In the genomic region with DNA sequence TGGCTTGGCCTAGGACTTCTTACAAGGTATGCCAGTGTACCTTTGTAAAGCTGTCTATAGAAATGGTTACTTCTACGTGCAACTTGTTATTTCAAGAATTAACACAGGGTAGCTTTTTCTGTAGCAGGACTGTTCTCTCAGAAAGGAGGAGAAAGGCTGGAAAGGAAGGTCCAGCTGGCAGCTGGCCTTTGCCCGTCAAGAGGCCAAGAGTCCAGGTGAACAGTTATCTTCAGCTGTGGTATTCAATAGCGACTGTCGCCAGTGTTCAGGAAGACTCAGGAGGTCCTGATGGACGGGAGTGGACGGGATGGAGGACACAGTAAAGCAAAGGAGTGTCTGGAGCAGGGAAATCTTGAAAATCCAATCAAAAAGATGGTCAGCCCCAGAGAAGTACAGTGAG, we compare ENCODE assay signal across 25 cellular contexts. TPM values are rescaled to one million over a fixed set of nuclear protein-coding genes. Genes with fewer than 3 reads are reported as not detected.
"Had no signal": no experiment of that assay in that cellular context is flagged by ENCODE, and none has a peak within 500 bp of the region (broad histone marks: within the 10 kb centered on the region; RNA-seq: fewer than 3 reads in every experiment).

No MANE protein-coding gene starts in this region.

- ATAC-seq: activated CD4-positive, CD25-positive, alpha-beta regulatory T cell treated with anti-CD3 and anti-CD28 coated beads, Interleukin-2, amount 50 U/mL, for 24 hours; activated naive CD4-positive, alpha-beta T cell treated with anti-CD3 and anti-CD28 coated beads, Interleukin-2, amount 50 U/mL, for 72 hours; left cardiac atrium; right cardiac atrium; stimulated activated naive CD8-positive, alpha-beta T cell treated with anti-CD3 and anti-CD28 coated beads, Interleukin-15, Interleukin-2, amounts not matched to agents 100 U/mL and 50 U/mL, for 24 hours; T-helper 17 cell had no signal

- H3K36me3 ChIP-seq: cardiac muscle cell, colonic mucosa, transverse colon, WERI-Rb-1 had no signal

- H3K27me3 ChIP-seq: adrenal gland, cardiac muscle cell, colonic mucosa, spleen, testis, transverse colon had no signal

- DNase-seq: activated CD4-positive, alpha-beta T cell treated with anti-CD3 and anti-CD28 coated beads for 48 hours; activated CD4-positive, alpha-beta T cell treated with anti-CD3 and anti-CD28 coated beads, Interleukin-2, amount 50 U/mL, for 48 hours; activated CD8-positive, alpha-beta memory T cell treated with anti-CD3 and anti-CD28 coated beads for 24 hours; activated gamma-delta T cell; adrenal gland; aorta; cerebellar nuclear complex; colonic mucosa; effector CD8-positive, alpha-beta T cell; left cardiac atrium; naive B cell; right cardiac atrium; spleen; stimulated activated naive CD8-positive, alpha-beta T cell treated with anti-CD3 and anti-CD28 coated beads, Interleukin-15, Interleukin-2, amounts not matched to agents 100 U/mL and 50 U/mL, for 24 hours; T-helper 17 cell; T1000; testis; transverse colon; WERI-Rb-1 had no signal

- H3K9me3 Mint-ChIP-seq: activated naive CD4-positive, alpha-beta T cell treated with anti-CD3 and anti-CD28 coated beads, Interleukin-2, amount 50 U/mL, for 72 hours; brain; mesothelial cell of epicardium; naive B cell had no signal

- H3K27me3 Mint-ChIP-seq: naive B cell, T-helper 17 cell had no signal

- H3K4me1 ChIP-seq: colonic mucosa, testis had no signal

- H3K4me3 Mint-ChIP-seq: mesothelial cell of epicardium, T-helper 17 cell had no signal

- H3K27ac Mint-ChIP-seq: brain, mesothelial cell of epicardium had no signal

- H3K4me3 ChIP-seq: adrenal gland, cardiac muscle cell, colonic mucosa, spleen, testis, transverse colon had no signal

- H3K27ac ChIP-seq: adrenal gland, cardiac muscle cell, colonic mucosa, spleen, testis, transverse colon, WERI-Rb-1 had no signal

- H3K9me3 ChIP-seq: adrenal gland, colonic mucosa, spleen, testis, transverse colon had no signal

RNA-seq across cellular contexts. Expression of a gene that starts 31.2 kb away (rescaled TPM):
- total RNA-seq: epithelial cell of proximal tubule, mesothelial cell of epicardium had no signal
- polyA plus RNA-seq: cardiac muscle cell had no signal
